Comparison of ENCODE assay signal across 10 cellular contexts in genomic region chr11:65380460-65381126, GRCh38. TPM values are rescaled to one million over a fixed set of nuclear protein-coding genes. Genes with fewer than 3 reads are reported as not detected.
DNase-seq lines count a peak whose midpoint lies in the region; ATAC-seq and TF ChIP-seq lines count a peak whose summit lies in the region.
"Had no signal": no experiment of that assay in that cellular context is flagged by ENCODE, and none has a peak within 500 bp of the region (broad histone marks: within the 10 kb centered on the region; RNA-seq: fewer than 3 reads in every experiment).

No MANE protein-coding gene starts in this region.

- TF ChIP-seq EP300 in stomach (IDR thresholded peaks at IDR 0.05) = no peak

- WGBS in stomach, 5 donors = 79 to 90% (median 86%) methylated on average over 12 to 17 of the region's 17 CpGs

- intact Hi-C loops in activated naive CD4-positive, alpha-beta T cell treated with anti-CD3 and anti-CD28 coated beads for 36 hours (cut with micrococcal nuclease) = loop anchor here (5.0 kb wide), 2 partner anchors 272 to 477 kb away; partner anchors contain the start of gene CFL1
- intact Hi-C loops in left ventricle myocardium inferior (cut with micrococcal nuclease) = no loop called here
- intact Hi-C loops in stomach (cut with DNase I; ENCODE audit: low total_unique reads) = no loop called here

- H3K9me3 ChIP-seq in RWPE2 (ENCODE audit: severe bottlenecking) = no peaks in the 10 kb centered on the region
- no peaks in the 10 kb centered on the region for H3K9me3 ChIP-seq in left ventricle myocardium inferior (replicated peaks)
- no peaks in the 10 kb centered on the region for H3K9me3 ChIP-seq in stomach

- H3K36me3 ChIP-seq in RWPE2 (ENCODE audit: low read depth) (no peaks in the 10 kb centered on the region), left ventricle myocardium inferior (no peaks in the 10 kb centered on the region), stomach (no peaks in the 10 kb centered on the region)
- H3K36me3 ChIP-seq: neural progenitor cell had no signal

- H3K4me1 Mint-ChIP-seq in activated naive CD4-positive, alpha-beta T cell treated with anti-CD3 and anti-CD28 coated beads for 36 hours (ENCODE audit: low read depth) = peaks cover 39% of the 10 kb centered on the region

- H3K27me3 ChIP-seq in RWPE2 (ENCODE audit: insufficient read depth, poor library complexity, severe bottlenecking) (no peaks in the 10 kb centered on the region), left ventricle myocardium inferior (ENCODE audit: low read depth) (no peaks in the 10 kb centered on the region), stomach (no peaks in the 10 kb centered on the region)
- H3K27me3 ChIP-seq: neural progenitor cell had no signal

- no peak for TF ChIP-seq POLR2A in stomach (IDR thresholded peaks at IDR 0.05)

- H3K27ac ChIP-seq in RWPE2 (ENCODE audit: poor library complexity, severe bottlenecking) (peak overlapping the region; percentile 97), left ventricle myocardium inferior (replicated peaks) (peak overlapping the region; percentile 97), stomach (peak overlapping the region in 4 of 5 donors; percentile 96 to 100 (median 97))
- H3K27ac ChIP-seq: neural progenitor cell had no signal

- DNase-seq in activated naive CD4-positive, alpha-beta T cell treated with anti-CD3 and anti-CD28 coated beads for 36 hours = no peak
- DNase-seq in activated naive CD4-positive, alpha-beta T cell (lab: John Stamatoyannopoulos, UW) = no peak
- DNase-seq in RWPE2 (ENCODE audit: low spot score) (no peak), left ventricle myocardium inferior (no peak), stomach (no peak), cerebellar cortex (ENCODE audit: low spot score) (no peak), HK-2 (ENCODE audit: unreplicated experiment) (no peak)
- DNase-seq: foreskin melanocyte had no signal

- CTCF ChIA-PET in activated naive CD4-positive, alpha-beta T cell treated with anti-CD3 and anti-CD28 coated beads for 36 hours (lab: Charles Lee) = interaction anchor here (0.9 to 4.1 kb wide), 5 partner anchors 10 to 166 kb away, joined by 3 to 24 read pairs (median 5); partner anchors contain the start of gene DPF2

- H3K27ac Mint-ChIP-seq in activated naive CD4-positive, alpha-beta T cell treated with anti-CD3 and anti-CD28 coated beads for 36 hours = peak overlapping the region; percentile 100
- H3K27ac Mint-ChIP-seq: neural progenitor cell had no signal

- no peaks in the 10 kb centered on the region for H3K27me3 Mint-ChIP-seq in activated naive CD4-positive, alpha-beta T cell treated with anti-CD3 and anti-CD28 coated beads for 36 hours (ENCODE audit: low read depth)

- ATAC-seq in RWPE2 (ENCODE audit: low read depth) = no peak
- no peak for ATAC-seq in HG03045 (IDR thresholded peaks at IDR 0.05; ENCODE audit: unreplicated experiment)

- H3K4me3 Mint-ChIP-seq in activated naive CD4-positive, alpha-beta T cell treated with anti-CD3 and anti-CD28 coated beads for 36 hours = peak overlapping the region; percentile 96
- H3K4me3 Mint-ChIP-seq: neural progenitor cell had no signal

- H3K36me3 Mint-ChIP-seq in activated naive CD4-positive, alpha-beta T cell treated with anti-CD3 and anti-CD28 coated beads for 36 hours (ENCODE audit: low read depth) = no peaks in the 10 kb centered on the region
- H3K36me3 Mint-ChIP-seq: neural progenitor cell had no signal

- no peaks in the 10 kb centered on the region for H3K9me3 Mint-ChIP-seq in activated naive CD4-positive, alpha-beta T cell treated with anti-CD3 and anti-CD28 coated beads for 36 hours
- H3K9me3 Mint-ChIP-seq: neural progenitor cell had no signal

- H3K4me1 ChIP-seq in RWPE2 (ENCODE audit: insufficient read depth, poor library complexity, severe bottlenecking) (peaks cover 13% of the 10 kb centered on the region), left ventricle myocardium inferior (peaks cover 62% of the 10 kb centered on the region), stomach (peaks cover 33 to 72% (median 53%) of the 10 kb centered on the region in 4 donors)

- TF ChIP-seq CTCF in RWPE2 (IDR thresholded peaks at IDR 0.05; ENCODE audit: poor library complexity, severe bottlenecking) = no peak
- no peak for TF ChIP-seq CTCF in left ventricle myocardium inferior (IDR thresholded peaks at IDR 0.05; ENCODE audit: borderline replicate concordance)
- TF ChIP-seq CTCF in stomach (IDR thresholded peaks at IDR 0.05) = no peak

- H3K4me3 ChIP-seq in RWPE2 (ENCODE audit: severe bottlenecking) (no peak overlapping the region), left ventricle myocardium inferior (no peak overlapping the region), stomach (no peak overlapping the region)
- H3K4me3 ChIP-seq: neural progenitor cell had no signal

RNA-seq across cellular contexts. Expression of gene SLC25A45, which starts 1.9 kb away (rescaled TPM):
- total RNA-seq in activated naive CD4-positive, alpha-beta T cell treated with anti-CD3 and anti-CD28 coated beads for 36 hours = 10 to 100 TPM; 10.4 to 12.1 TPM
- total RNA-seq in left ventricle myocardium inferior (5.0 TPM), stomach (100 to 1,000 TPM in 1 of 5 donors, 1 to 10 TPM in 4; 1.2 to 101 (median 2.4) TPM)
- polyA plus RNA-seq in stomach = 1 to 10 TPM; 1.9 to 3.8 (median 3.1) TPM

RNA-seq across cellular contexts. Expression of gene FRMD8, which starts 5.8 kb away (rescaled TPM):
- total RNA-seq in activated naive CD4-positive, alpha-beta T cell treated with anti-CD3 and anti-CD28 coated beads for 36 hours = 10 to 100 TPM; 38.2 to 40.0 TPM
- 8.4 TPM for total RNA-seq in left ventricle myocardium inferior
- total RNA-seq in stomach = 100 to 1,000 TPM in 3 of 5 donors, 10 to 100 TPM in 1, 1 to 10 TPM in 1; 9.3 to 340 (median 114) TPM
- polyA plus RNA-seq in stomach = 10 to 100 TPM; 11.8 to 16.3 (median 13.6) TPM

RNA-seq across cellular contexts. Expression of gene TIGD3, which starts 26.0 kb away (rescaled TPM):
- total RNA-seq in activated naive CD4-positive, alpha-beta T cell treated with anti-CD3 and anti-CD28 coated beads for 36 hours = under 1 TPM; 0.32 to 0.62 TPM
- total RNA-seq in left ventricle myocardium inferior = 0.44 TPM
- 1 to 10 TPM in 1 of 5 donors, not detected in 4; 4.5 TPM for total RNA-seq in stomach
- polyA plus RNA-seq in stomach = under 1 TPM in 2 of 3 donors, not detected in 1; 0.25 to 0.44 TPM

RNA-seq across cellular contexts. Expression of gene NEAT1, which starts 42.0 kb away (rescaled TPM):
- 100 to 1,000 TPM; 693 to 750 TPM for total RNA-seq in activated naive CD4-positive, alpha-beta T cell treated with anti-CD3 and anti-CD28 coated beads for 36 hours
- total RNA-seq in left ventricle myocardium inferior (405 TPM), stomach (1,000 to 10,000 TPM in 2 of 5 donors, 100 to 1,000 TPM in 3; 253 to 2,124 (median 789) TPM)
- polyA plus RNA-seq in stomach = 1,000 to 10,000 TPM in 1 of 3 donors, 100 to 1,000 TPM in 2; 131 to 1,368 (median 157) TPM

RNA-seq across cellular contexts. Expression of gene DPF2, which starts 46.9 kb away (rescaled TPM):
- 10 to 100 TPM; 61.3 to 63.0 TPM for total RNA-seq in activated naive CD4-positive, alpha-beta T cell treated with anti-CD3 and anti-CD28 coated beads for 36 hours
- total RNA-seq in left ventricle myocardium inferior (40.6 TPM), stomach (10 to 100 TPM; 14.7 to 92.8 (median 35.1) TPM)
- 10 to 100 TPM; 14.9 to 22.6 (median 19.6) TPM for polyA plus RNA-seq in stomach
